In the genomic region with DNA sequence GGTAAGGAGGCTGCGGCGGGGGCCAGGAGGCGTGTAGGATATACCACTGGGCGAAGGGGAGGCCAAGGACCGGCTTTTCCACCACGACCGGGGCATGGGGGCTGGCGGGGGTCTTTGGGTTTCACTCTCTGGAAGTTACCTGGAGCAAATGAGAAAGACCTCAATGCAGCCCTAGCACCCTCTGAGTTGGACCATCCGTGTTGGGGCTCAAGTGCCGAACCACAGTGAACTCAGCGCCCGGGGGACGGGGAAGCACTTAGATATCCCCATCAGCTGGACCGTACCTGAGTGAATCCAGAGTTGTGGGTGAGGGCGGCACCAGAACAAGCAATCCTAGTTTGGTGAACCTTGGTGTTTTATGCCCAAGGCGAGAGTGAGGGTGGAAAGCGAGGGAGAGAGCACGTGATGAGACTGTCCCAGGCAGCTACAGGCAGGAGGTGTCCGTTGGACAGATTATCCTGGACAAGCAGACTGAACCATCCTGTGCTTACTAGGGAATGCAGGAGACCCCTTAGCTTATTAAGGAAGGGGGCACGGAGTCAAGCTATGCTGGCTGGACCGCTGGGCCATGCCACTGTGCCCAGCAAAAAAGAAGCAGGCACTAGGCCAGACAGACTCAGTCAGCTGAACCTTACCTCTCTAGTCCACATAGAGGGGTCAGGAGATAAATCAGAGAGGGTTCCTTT, we compare ENCODE assay signal across 1 cellular context.
TF ChIP-seq lines count a peak whose summit lies in the region.

No MANE protein-coding gene starts in this region.

TF ChIP-seq in IMR-90, 13 proteins besides CTCF, POLR2A, EP300 and RAD21:
- TF ChIP-seq SMC3 (IDR thresholded peaks at IDR 0.05; ENCODE audit: low read depth, low read length) (no peak), CHD1 (IDR thresholded peaks at IDR 0.05; ENCODE audit: low read depth, low read length) (no peak), RFX5 (IDR thresholded peaks at IDR 0.05; ENCODE audit: low read depth, low read length) (no peak), ELK1 (IDR thresholded peaks at IDR 0.05; ENCODE audit: borderline replicate concordance, low read depth, low read length) (no peak), NFE2L2 (IDR thresholded peaks at IDR 0.05; ENCODE audit: low read depth, low read length) (no peak), FOS (IDR thresholded peaks at IDR 0.05; ENCODE audit: low read depth, low read length) (no peak), MAFK (IDR thresholded peaks at IDR 0.05; ENCODE audit: low read depth, low read length) (no peak), MXI1 (IDR thresholded peaks at IDR 0.05; ENCODE audit: borderline replicate concordance, low read depth, low read length) (no peak), CEBPB (IDR thresholded peaks at IDR 0.05; ENCODE audit: low read depth, low read length) (no peak)
